Comparison of ENCODE assay signal across 22 cellular contexts in genomic region chr4:51942108-51942832, GRCh38.
DNase-seq lines count a peak whose midpoint lies in the region; TF ChIP-seq lines count a peak whose summit lies in the region.
"Had no signal": no experiment of that assay in that cellular context is flagged by ENCODE, and none has a peak within 500 bp of the region (broad histone marks: within the 10 kb centered on the region; RNA-seq: fewer than 3 reads in every experiment).

No MANE protein-coding gene starts in this region.

- H3K4me3 ChIP-seq in epithelial cell of proximal tubule (ENCODE audit: low read depth, low read length) = no peak overlapping the region
- peak overlapping the region; percentile 2 for H3K4me3 ChIP-seq in osteoblast (ENCODE audit: insufficient read depth, low read length)
- no peak overlapping the region for H3K4me3 ChIP-seq in coronary artery
- H3K4me3 ChIP-seq: adrenal gland, left lung, mucosa of descending colon, right atrium auricular region had no signal

- no peak overlapping the region for H3K27ac ChIP-seq in osteoblast (ENCODE audit: low read depth, low read length)
- H3K27ac ChIP-seq in coronary artery = no peak overlapping the region
- H3K27ac ChIP-seq: adrenal gland, left lung, neutrophil, right atrium auricular region had no signal

- no peak for TF ChIP-seq CTCF in epithelial cell of proximal tubule (conservative IDR thresholded peaks at IDR 0.05; ENCODE audit: low read depth, low read length)
- TF ChIP-seq CTCF in osteoblast (IDR thresholded peaks at IDR 0.05; ENCODE audit: extremely low read depth, low read depth, low read length) = no peak
- no peak for TF ChIP-seq CTCF in coronary artery (IDR thresholded peaks at IDR 0.05)

- H3K79me2 ChIP-seq in osteoblast (ENCODE audit: insufficient read depth, low read length) = no peaks in the 10 kb centered on the region

- DNase-seq in EL (peak; percentile 38), NCI-H226 (peak; percentile 43), epithelial cell of proximal tubule (ENCODE audit: low read depth) (peak; percentile 30), osteoblast (ENCODE audit: insufficient read length, low spot score, missing footprints) (peak; percentile 71), RKO (ENCODE audit: low spot score) (no peak), coronary artery (ENCODE audit: low spot score) (no peak)
- DNase-seq in activated CD4-positive, CD25-positive, alpha-beta regulatory T cell (lab: John Stamatoyannopoulos, UW) = no peak
- no peak for DNase-seq in activated CD8-positive, alpha-beta memory T cell treated with anti-CD3 and anti-CD28 coated beads, Interleukin-2, amount 50 U/mL, for 48 hours
- DNase-seq: activated CD4-positive, alpha-beta T cell treated with anti-CD3 and anti-CD28 coated beads, Interleukin-2, amount 10 ng/mL, durations not matched to agents 24 days and 14 days; activated CD8-positive, alpha-beta memory T cell treated with anti-CD3 and anti-CD28 coated beads, Interleukin-2, amount 50 U/mL, for 4 hours; activated gamma-delta T cell; adrenal gland; COR-L47; erythroblast; glutamatergic neuron; left lung; MM.1S; mucosa of descending colon; NCI-H1694; stimulated activated naive B cell treated with anti-CD40 and anti-IgM and Interleukin-4, amounts not matched to agents 10 μg/mL and 1 μg/mL and 100 μg/mL, for 72 hours had no signal

- H3K27me3 ChIP-seq in osteoblast (ENCODE audit: insufficient read depth, low read length) = no peaks in the 10 kb centered on the region
- H3K27me3 ChIP-seq: adrenal gland, left lung, neutrophil, right atrium auricular region had no signal

- peak overlapping the region; percentile 66 for H3K4me2 ChIP-seq in osteoblast (ENCODE audit: insufficient read depth, low read length)

- no peaks in the 10 kb centered on the region for H3K36me3 ChIP-seq in osteoblast (ENCODE audit: insufficient read depth, low read length)
- H3K36me3 ChIP-seq: adrenal gland, left lung, neutrophil, right atrium auricular region had no signal

- H2AFZ ChIP-seq in osteoblast (ENCODE audit: low read length) = no peak overlapping the region

- H4K20me1 ChIP-seq in osteoblast (ENCODE audit: insufficient read depth, low read length) = no peaks in the 10 kb centered on the region

- H3K9me3 ChIP-seq in osteoblast (ENCODE audit: low read depth, low read length) = no peaks in the 10 kb centered on the region
- H3K9me3 ChIP-seq: adrenal gland, mucosa of descending colon, neutrophil, right atrium auricular region had no signal

- H3K4me1 ChIP-seq in osteoblast (ENCODE audit: insufficient read depth, low read length) = peaks cover 21% of the 10 kb centered on the region
- H3K4me1 ChIP-seq: adrenal gland, left lung, right atrium auricular region had no signal

Comparison
In these comparisons a context has a peak if more than half of its experiments do, and no peak if none do; other contexts are left out.
1. DNase-seq: peak in EL (single experiment), NCI-H226 (single experiment), epithelial cell of proximal tubule (single experiment) and osteoblast (single experiment); none in activated CD4-positive, CD25-positive, alpha-beta regulatory T cell (0 of 4), RKO (single experiment), coronary artery (single experiment) and activated CD8-positive, alpha-beta memory T cell treated with anti-CD3 and anti-CD28 coated beads, Interleukin-2, amount 50 U/mL, for 48 hours (single experiment).